1 cellular context compared by ENCODE assay signal in the genomic region with DNA sequence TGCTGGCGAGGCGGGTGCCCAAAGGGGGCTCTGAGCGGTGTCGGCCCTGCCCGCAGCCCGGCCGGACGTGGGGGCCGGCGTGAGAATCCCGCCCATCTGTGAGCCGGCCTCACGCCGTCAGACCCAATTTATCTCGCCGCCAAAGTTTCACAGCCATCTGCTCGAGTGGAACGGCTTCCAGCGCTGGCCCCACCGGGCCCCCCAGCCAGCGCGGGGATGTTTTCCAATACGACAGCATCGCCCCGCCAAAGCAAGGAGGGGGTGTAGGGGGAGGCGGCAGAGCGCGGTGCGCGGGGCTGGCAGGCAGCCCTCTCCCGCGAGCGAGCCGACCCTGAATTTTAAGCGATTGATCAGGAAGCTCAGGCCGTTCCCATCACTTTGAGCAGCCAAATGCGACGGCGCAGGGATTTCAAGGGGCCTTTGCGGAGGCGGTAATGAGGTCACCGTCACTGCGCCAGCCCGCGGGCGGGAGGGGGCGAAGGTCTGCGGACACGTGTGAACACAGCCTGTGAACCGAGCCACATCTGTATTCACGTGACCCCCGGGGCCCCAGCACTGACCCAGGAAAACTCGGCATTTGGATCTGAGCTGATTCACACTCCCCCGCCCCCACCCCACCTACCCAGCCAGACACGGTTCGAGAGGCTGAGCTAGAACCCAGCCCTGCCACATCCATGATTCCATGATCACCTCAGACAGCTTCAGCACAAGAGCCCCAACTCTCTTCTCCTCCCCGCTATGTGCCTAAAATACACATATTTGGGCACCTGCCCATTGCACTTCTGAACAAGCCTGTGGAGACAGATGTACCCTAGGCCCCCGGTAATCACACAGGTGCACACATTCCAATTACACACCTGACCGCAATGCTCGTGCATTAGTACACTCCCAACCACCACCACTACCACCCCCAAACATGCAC.
TF ChIP-seq lines count a peak whose summit lies in the region.

No MANE protein-coding gene starts in this region.

TF ChIP-seq in HepG2, 621 proteins besides CTCF, POLR2A, EP300 and RAD21 (continued from another document and continues in another):
- TF ChIP-seq, protein P1, sequence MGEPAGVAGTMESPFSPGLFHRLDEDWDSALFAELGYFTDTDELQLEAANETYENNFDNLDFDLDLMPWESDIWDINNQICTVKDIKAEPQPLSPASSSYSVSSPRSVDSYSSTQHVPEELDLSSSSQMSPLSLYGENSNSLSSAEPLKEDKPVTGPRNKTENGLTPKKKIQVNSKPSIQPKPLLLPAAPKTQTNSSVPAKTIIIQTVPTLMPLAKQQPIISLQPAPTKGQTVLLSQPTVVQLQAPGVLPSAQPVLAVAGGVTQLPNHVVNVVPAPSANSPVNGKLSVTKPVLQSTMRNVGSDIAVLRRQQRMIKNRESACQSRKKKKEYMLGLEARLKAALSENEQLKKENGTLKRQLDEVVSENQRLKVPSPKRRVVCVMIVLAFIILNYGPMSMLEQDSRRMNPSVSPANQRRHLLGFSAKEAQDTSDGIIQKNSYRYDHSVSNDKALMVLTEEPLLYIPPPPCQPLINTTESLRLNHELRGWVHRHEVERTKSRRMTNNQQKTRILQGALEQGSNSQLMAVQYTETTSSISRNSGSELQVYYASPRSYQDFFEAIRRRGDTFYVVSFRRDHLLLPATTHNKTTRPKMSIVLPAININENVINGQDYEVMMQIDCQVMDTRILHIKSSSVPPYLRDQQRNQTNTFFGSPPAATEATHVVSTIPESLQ (CRISPR knock-in tag; conservative IDR thresholded peaks at IDR 0.05): no peak
- TF ChIP-seq ZNF335 (CRISPR knock-in tag; IDR thresholded peaks at IDR 0.05) (no peak), GATAD2A (CRISPR knock-in tag; IDR thresholded peaks at IDR 0.05) (peak; percentile 56), ZNF556 (CRISPR knock-in tag; IDR thresholded peaks at IDR 0.05; ENCODE audit: borderline replicate concordance) (peak; percentile 49; the same call in 1 of the 2 replicates), ZNF713 (CRISPR knock-in tag; IDR thresholded peaks at IDR 0.05) (no peak), ZNF839 (CRISPR knock-in tag; IDR thresholded peaks at IDR 0.05; ENCODE audit: borderline replicate concordance) (no peak), ZNF430 (CRISPR knock-in tag; IDR thresholded peaks at IDR 0.05) (no peak), PHB2 (IDR thresholded peaks at IDR 0.05; ENCODE audit: partially characterized antibody) (no peak), ZFP82 (CRISPR knock-in tag; IDR thresholded peaks at IDR 0.05; ENCODE audit: borderline replicate concordance) (no peak), ZNF567 (CRISPR knock-in tag; IDR thresholded peaks at IDR 0.05; ENCODE audit: borderline replicate concordance) (no peak), ZNF17 (CRISPR knock-in tag; IDR thresholded peaks at IDR 0.05) (no peak), ZNF615 (CRISPR knock-in tag; IDR thresholded peaks at IDR 0.05; ENCODE audit: borderline replicate concordance) (no peak), ZSCAN21 (CRISPR knock-in tag; IDR thresholded peaks at IDR 0.05; ENCODE audit: borderline replicate concordance) (no peak), ZNF589 (CRISPR knock-in tag; conservative IDR thresholded peaks at IDR 0.05) (no peak; the same call in 1 of the 2 replicates), MEIS2 (CRISPR knock-in tag; IDR thresholded peaks at IDR 0.05) (no peak), NR2F1 (CRISPR knock-in tag; IDR thresholded peaks at IDR 0.05) (no peak), ARNTL (CRISPR knock-in tag; IDR thresholded peaks at IDR 0.05) (peak; percentile 95), SMC3 (IDR thresholded peaks at IDR 0.05; ENCODE audit: low read length) (no peak), ZSCAN9 (CRISPR knock-in tag; IDR thresholded peaks at IDR 0.05; ENCODE audit: borderline replicate concordance) (no peak), ZMYM3 (CRISPR knock-in tag; IDR thresholded peaks at IDR 0.05) (peak; percentile 59; the same call in 1 of the 2 replicates), ARNT2 (CRISPR knock-in tag; IDR thresholded peaks at IDR 0.05; ENCODE audit: low read depth) (peak; percentile 79), MIER3 (CRISPR knock-in tag; IDR thresholded peaks at IDR 0.05; ENCODE audit: borderline replicate concordance) (no peak), ZSCAN25 (CRISPR knock-in tag; IDR thresholded peaks at IDR 0.05) (peak; percentile 72), GZF1 (CRISPR knock-in tag; IDR thresholded peaks at IDR 0.05) (no peak), ZSCAN22 (CRISPR knock-in tag; IDR thresholded peaks at IDR 0.05) (no peak), ZNF841 (CRISPR knock-in tag; IDR thresholded peaks at IDR 0.05; ENCODE audit: borderline replicate concordance) (no peak)
- TF ChIP-seq, protein P2, sequence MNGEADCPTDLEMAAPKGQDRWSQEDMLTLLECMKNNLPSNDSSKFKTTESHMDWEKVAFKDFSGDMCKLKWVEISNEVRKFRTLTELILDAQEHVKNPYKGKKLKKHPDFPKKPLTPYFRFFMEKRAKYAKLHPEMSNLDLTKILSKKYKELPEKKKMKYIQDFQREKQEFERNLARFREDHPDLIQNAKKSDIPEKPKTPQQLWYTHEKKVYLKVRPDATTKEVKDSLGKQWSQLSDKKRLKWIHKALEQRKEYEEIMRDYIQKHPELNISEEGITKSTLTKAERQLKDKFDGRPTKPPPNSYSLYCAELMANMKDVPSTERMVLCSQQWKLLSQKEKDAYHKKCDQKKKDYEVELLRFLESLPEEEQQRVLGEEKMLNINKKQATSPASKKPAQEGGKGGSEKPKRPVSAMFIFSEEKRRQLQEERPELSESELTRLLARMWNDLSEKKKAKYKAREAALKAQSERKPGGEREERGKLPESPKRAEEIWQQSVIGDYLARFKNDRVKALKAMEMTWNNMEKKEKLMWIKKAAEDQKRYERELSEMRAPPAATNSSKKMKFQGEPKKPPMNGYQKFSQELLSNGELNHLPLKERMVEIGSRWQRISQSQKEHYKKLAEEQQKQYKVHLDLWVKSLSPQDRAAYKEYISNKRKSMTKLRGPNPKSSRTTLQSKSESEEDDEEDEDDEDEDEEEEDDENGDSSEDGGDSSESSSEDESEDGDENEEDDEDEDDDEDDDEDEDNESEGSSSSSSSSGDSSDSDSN (CRISPR knock-in tag; IDR thresholded peaks at IDR 0.05): 0 out of 2 replicates have a peak, but pooled peaks have one; percentile 8
- TF ChIP-seq, protein P3, sequence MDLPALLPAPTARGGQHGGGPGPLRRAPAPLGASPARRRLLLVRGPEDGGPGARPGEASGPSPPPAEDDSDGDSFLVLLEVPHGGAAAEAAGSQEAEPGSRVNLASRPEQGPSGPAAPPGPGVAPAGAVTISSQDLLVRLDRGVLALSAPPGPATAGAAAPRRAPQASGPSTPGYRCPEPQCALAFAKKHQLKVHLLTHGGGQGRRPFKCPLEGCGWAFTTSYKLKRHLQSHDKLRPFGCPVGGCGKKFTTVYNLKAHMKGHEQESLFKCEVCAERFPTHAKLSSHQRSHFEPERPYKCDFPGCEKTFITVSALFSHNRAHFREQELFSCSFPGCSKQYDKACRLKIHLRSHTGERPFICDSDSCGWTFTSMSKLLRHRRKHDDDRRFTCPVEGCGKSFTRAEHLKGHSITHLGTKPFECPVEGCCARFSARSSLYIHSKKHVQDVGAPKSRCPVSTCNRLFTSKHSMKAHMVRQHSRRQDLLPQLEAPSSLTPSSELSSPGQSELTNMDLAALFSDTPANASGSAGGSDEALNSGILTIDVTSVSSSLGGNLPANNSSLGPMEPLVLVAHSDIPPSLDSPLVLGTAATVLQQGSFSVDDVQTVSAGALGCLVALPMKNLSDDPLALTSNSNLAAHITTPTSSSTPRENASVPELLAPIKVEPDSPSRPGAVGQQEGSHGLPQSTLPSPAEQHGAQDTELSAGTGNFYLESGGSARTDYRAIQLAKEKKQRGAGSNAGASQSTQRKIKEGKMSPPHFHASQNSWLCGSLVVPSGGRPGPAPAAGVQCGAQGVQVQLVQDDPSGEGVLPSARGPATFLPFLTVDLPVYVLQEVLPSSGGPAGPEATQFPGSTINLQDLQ (CRISPR knock-in tag; IDR thresholded peaks at IDR 0.05): 0 out of 2 replicates have a peak, but pooled peaks have one; percentile 24
- TF ChIP-seq, protein P4, sequence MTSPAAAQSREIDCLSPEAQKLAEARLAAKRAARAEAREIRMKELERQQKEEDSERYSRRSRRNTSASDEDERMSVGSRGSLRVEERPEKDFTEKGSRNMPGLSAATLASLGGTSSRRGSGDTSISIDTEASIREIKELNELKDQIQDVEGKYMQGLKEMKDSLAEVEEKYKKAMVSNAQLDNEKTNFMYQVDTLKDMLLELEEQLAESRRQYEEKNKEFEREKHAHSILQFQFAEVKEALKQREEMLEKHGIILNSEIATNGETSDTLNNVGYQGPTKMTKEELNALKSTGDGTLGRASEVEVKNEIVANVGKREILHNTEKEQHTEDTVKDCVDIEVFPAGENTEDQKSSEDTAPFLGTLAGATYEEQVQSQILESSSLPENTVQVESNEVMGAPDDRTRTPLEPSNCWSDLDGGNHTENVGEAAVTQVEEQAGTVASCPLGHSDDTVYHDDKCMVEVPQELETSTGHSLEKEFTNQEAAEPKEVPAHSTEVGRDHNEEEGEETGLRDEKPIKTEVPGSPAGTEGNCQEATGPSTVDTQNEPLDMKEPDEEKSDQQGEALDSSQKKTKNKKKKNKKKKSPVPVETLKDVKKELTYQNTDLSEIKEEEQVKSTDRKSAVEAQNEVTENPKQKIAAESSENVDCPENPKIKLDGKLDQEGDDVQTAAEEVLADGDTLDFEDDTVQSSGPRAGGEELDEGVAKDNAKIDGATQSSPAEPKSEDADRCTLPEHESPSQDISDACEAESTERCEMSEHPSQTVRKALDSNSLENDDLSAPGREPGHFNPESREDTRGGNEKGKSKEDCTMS (CRISPR knock-in tag; conservative IDR thresholded peaks at IDR 0.05): no peak
- TF ChIP-seq, protein P5, sequence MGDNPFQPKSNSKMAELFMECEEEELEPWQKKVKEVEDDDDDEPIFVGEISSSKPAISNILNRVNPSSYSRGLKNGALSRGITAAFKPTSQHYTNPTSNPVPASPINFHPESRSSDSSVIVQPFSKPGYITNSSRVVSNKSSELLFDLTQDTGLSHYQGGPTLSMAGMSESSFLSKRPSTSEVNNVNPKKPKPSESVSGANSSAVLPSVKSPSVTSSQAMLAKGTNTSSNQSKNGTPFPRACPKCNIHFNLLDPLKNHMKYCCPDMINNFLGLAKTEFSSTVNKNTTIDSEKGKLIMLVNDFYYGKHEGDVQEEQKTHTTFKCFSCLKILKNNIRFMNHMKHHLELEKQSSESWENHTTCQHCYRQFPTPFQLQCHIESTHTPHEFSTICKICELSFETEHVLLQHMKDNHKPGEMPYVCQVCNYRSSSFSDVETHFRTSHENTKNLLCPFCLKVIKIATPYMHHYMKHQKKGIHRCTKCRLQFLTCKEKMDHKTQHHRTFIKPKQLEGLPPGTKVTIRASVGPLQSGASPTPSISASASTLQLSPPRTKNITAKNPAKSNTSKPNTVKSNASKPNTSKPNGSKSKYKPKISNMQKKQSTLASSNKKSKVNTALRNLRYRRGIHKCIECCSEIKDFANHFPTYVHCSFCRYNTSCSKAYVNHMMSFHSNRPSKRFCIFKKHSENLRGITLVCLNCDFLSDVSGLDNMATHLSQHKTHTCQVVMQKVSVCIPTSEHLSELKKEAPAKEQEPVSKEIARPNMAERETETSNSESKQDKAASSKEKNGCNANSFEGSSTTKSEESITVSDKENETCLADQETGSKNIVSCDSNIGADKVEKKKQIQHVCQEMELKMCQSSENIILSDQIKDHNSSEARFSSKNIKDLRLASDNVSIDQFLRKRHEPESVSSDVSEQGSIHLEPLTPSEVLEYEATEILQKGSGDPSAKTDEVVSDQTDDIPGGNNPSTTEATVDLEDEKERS (CRISPR knock-in tag; IDR thresholded peaks at IDR 0.05): no peak
- TF ChIP-seq, protein P6, sequence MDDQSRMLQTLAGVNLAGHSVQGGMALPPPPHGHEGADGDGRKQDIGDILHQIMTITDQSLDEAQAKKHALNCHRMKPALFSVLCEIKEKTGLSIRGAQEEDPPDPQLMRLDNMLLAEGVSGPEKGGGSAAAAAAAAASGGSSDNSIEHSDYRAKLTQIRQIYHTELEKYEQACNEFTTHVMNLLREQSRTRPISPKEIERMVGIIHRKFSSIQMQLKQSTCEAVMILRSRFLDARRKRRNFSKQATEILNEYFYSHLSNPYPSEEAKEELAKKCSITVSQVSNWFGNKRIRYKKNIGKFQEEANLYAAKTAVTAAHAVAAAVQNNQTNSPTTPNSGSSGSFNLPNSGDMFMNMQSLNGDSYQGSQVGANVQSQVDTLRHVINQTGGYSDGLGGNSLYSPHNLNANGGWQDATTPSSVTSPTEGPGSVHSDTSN (CRISPR knock-in tag; IDR thresholded peaks at IDR 0.05; ENCODE audit: borderline replicate concordance): no peak
- TF ChIP-seq, protein P7, sequence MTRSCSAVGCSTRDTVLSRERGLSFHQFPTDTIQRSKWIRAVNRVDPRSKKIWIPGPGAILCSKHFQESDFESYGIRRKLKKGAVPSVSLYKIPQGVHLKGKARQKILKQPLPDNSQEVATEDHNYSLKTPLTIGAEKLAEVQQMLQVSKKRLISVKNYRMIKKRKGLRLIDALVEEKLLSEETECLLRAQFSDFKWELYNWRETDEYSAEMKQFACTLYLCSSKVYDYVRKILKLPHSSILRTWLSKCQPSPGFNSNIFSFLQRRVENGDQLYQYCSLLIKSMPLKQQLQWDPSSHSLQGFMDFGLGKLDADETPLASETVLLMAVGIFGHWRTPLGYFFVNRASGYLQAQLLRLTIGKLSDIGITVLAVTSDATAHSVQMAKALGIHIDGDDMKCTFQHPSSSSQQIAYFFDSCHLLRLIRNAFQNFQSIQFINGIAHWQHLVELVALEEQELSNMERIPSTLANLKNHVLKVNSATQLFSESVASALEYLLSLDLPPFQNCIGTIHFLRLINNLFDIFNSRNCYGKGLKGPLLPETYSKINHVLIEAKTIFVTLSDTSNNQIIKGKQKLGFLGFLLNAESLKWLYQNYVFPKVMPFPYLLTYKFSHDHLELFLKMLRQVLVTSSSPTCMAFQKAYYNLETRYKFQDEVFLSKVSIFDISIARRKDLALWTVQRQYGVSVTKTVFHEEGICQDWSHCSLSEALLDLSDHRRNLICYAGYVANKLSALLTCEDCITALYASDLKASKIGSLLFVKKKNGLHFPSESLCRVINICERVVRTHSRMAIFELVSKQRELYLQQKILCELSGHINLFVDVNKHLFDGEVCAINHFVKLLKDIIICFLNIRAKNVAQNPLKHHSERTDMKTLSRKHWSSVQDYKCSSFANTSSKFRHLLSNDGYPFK (CRISPR knock-in tag; IDR thresholded peaks at IDR 0.05; ENCODE audit: borderline replicate concordance): no peak
- TF ChIP-seq, protein P8, sequence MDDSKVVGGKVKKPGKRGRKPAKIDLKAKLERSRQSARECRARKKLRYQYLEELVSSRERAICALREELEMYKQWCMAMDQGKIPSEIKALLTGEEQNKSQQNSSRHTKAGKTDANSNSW (CRISPR knock-in tag; IDR thresholded peaks at IDR 0.05; ENCODE audit: borderline replicate concordance): peak; percentile 60; the same call in 1 of the 2 replicates
- TF ChIP-seq, protein P9, sequence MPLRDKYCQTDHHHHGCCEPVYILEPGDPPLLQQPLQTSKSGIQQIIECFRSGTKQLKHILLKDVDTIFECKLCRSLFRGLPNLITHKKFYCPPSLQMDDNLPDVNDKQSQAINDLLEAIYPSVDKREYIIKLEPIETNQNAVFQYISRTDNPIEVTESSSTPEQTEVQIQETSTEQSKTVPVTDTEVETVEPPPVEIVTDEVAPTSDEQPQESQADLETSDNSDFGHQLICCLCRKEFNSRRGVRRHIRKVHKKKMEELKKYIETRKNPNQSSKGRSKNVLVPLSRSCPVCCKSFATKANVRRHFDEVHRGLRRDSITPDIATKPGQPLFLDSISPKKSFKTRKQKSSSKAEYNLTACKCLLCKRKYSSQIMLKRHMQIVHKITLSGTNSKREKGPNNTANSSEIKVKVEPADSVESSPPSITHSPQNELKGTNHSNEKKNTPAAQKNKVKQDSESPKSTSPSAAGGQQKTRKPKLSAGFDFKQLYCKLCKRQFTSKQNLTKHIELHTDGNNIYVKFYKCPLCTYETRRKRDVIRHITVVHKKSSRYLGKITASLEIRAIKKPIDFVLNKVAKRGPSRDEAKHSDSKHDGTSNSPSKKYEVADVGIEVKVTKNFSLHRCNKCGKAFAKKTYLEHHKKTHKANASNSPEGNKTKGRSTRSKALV (CRISPR knock-in tag; IDR thresholded peaks at IDR 0.05): 0 out of 2 replicates have a peak, but pooled peaks have one; percentile 35
